In genomic region chrX:9352243-9352642, GRCh38 we compare ENCODE assay signal across 8 cellular contexts.
DNase-seq lines count a peak whose midpoint lies in the region; ATAC-seq and TF ChIP-seq lines count a peak whose summit lies in the region.

No MANE protein-coding gene starts in this region.

- CTCF ChIA-PET in activated CD4-positive, alpha-beta memory T cell treated with anti-CD3 and anti-CD28 coated beads, Interleukin-2, amount 10 ng/mL, durations not matched to agents 7 days and 5 days (lab: Charles Lee), result interaction anchor here (1.2 to 3.1 kb wide), 3 partner anchors 8 to 111 kb away, joined by 3 to 13 read pairs (median 13); no protein-coding TSS in a partner anchor

- POLR2A ChIA-PET in activated CD4-positive, alpha-beta memory T cell treated with anti-CD3 and anti-CD28 coated beads, Interleukin-2, amount 10 ng/mL, durations not matched to agents 7 days and 5 days (lab: Charles Lee), result interaction anchor here (0.8 to 7.0 kb wide), 11 partner anchors 12 to 380 kb away, joined by 3 to 75 read pairs (median 8); partner anchors contain the start of gene TBL1X

- no peaks in the 10 kb centered on the region for H3K27me3 Mint-ChIP-seq in activated CD4-positive, alpha-beta memory T cell treated with anti-CD3 and anti-CD28 coated beads, Interleukin-2, amount 10 ng/mL, durations not matched to agents 7 days and 5 days

- ATAC-seq in GM19025 (IDR thresholded peaks at IDR 0.05; ENCODE audit: low read depth, unreplicated experiment), result peak; percentile 46
- ATAC-seq in HG03103 (IDR thresholded peaks at IDR 0.05; ENCODE audit: low read depth, unreplicated experiment), result peak; percentile 66
- ATAC-seq in left cardiac atrium, result no peak

- H3K27ac Mint-ChIP-seq in activated CD4-positive, alpha-beta memory T cell treated with anti-CD3 and anti-CD28 coated beads, Interleukin-2, amount 10 ng/mL, durations not matched to agents 7 days and 5 days, result peak overlapping the region; percentile 98

- no peak overlapping the region for H3K27ac ChIP-seq in 22Rv1

- intact Hi-C loops in left cardiac atrium (cut with DNase I), result no loop called here

- peaks cover 22% of the 10 kb centered on the region for H3K36me3 Mint-ChIP-seq in activated CD4-positive, alpha-beta memory T cell treated with anti-CD3 and anti-CD28 coated beads, Interleukin-2, amount 10 ng/mL, durations not matched to agents 7 days and 5 days (ENCODE audit: low read depth)

- H3K4me1 Mint-ChIP-seq in activated CD4-positive, alpha-beta memory T cell treated with anti-CD3 and anti-CD28 coated beads, Interleukin-2, amount 10 ng/mL, durations not matched to agents 7 days and 5 days, result peaks cover 60% of the 10 kb centered on the region

- H3K4me3 Mint-ChIP-seq in activated CD4-positive, alpha-beta memory T cell treated with anti-CD3 and anti-CD28 coated beads, Interleukin-2, amount 10 ng/mL, durations not matched to agents 7 days and 5 days, result peak overlapping the region; percentile 61

- H3K9me3 Mint-ChIP-seq in activated CD4-positive, alpha-beta memory T cell treated with anti-CD3 and anti-CD28 coated beads, Interleukin-2, amount 10 ng/mL, durations not matched to agents 7 days and 5 days, result peaks cover 17% of the 10 kb centered on the region

- 0 out of 2 replicates have a peak, but pooled peaks have one; percentile 2 for TF ChIP-seq CTCF in 22Rv1 (IDR thresholded peaks at IDR 0.05)

- no peak for DNase-seq in activated CD4-positive, alpha-beta memory T cell treated with anti-CD3 and anti-CD28 coated beads, Interleukin-2, amount 10 ng/mL, durations not matched to agents 7 days and 5 days
- DNase-seq in KG1 (lab: John Stamatoyannopoulos, UW) (no peak), left cardiac atrium (no peak), NCI-H2171 treated with DMSO at 0.1 percent for 48 hours (lab: John Stamatoyannopoulos, UW) (no peak)
- DNase-seq in stimulated activated CD4-positive, alpha-beta T cell treated with anti-CD3 and anti-CD28 coated beads, Interleukin-12 subunit alpha, Interleukin-12 subunit beta, amount 100 ng/mL, for 4 hours, result no peak

Comparison
In these comparisons a context has a peak if more than half of its experiments do, and no peak if none do; other contexts are left out.
1. ATAC-seq: peak in GM19025 (single experiment) and HG03103 (single experiment); none in left cardiac atrium (0 of 2).